ENCODE assay signal across 25 cellular contexts in genomic region chr10:79588800-79589199, GRCh38. TPM values are rescaled to one million over a fixed set of nuclear protein-coding genes. Genes with fewer than 3 reads are reported as not detected.
"Had no signal": no experiment of that assay in that cellular context is flagged by ENCODE, and none has a peak within 500 bp of the region (broad histone marks: within the 10 kb centered on the region; RNA-seq: fewer than 3 reads in every experiment).

No MANE protein-coding gene starts in this region.

- H3K4me1 Mint-ChIP-seq: IgD-negative memory B cell, T-cell had no signal

- DNase-seq: activated CD4-positive, CD25-positive, alpha-beta regulatory T cell; activated CD8-positive, alpha-beta memory T cell treated with anti-CD3 and anti-CD28 coated beads, Interleukin-2, amount 50 U/mL, for 48 hours; activated CD8-positive, alpha-beta T cell treated with anti-CD3 and anti-CD28 coated beads for 36 hours; activated T-cell treated with anti-CD3 and anti-CD28 coated beads, Interleukin-2, amount 50 U/mL, for 1 hour; brain microvascular endothelial cell; KG1; NCI-H1048; NCI-H146; NCI-H187 treated with DMSO at 0.1 percent for 48 hours; NCI-H2081 treated with DMSO at 0.1 percent for 48 hours; NCI-H446; NCI-H524; Peyer's patch; SHP77 treated with DMSO at 0.1 percent for 48 hours; T-cell; T-helper 2 cell; T1000 had no signal

- H3K27me3 ChIP-seq: cardiac muscle cell, Peyer's patch had no signal

- H3K36me3 ChIP-seq: brain microvascular endothelial cell, cardiac muscle cell, Peyer's patch had no signal

- H3K4me3 ChIP-seq: cardiac muscle cell, Peyer's patch had no signal

- H3K9me3 Mint-ChIP-seq: activated CD8-positive, alpha-beta T cell treated with anti-CD3 and anti-CD28 coated beads for 36 hours; IgD-negative memory B cell; T-cell had no signal

- H3K36me3 Mint-ChIP-seq: activated naive CD8-positive, alpha-beta T cell; IgD-negative memory B cell; T-cell had no signal

- H3K4me3 Mint-ChIP-seq: activated CD8-positive, alpha-beta T cell treated with anti-CD3 and anti-CD28 coated beads for 36 hours; activated naive CD8-positive, alpha-beta T cell; IgD-negative memory B cell; T-cell had no signal

- H3K27ac Mint-ChIP-seq: activated CD8-positive, alpha-beta T cell treated with anti-CD3 and anti-CD28 coated beads for 36 hours; activated naive CD8-positive, alpha-beta T cell; IgD-negative memory B cell; T-cell had no signal

- H3K27ac ChIP-seq: brain microvascular endothelial cell, cardiac muscle cell, Peyer's patch, RWPE1, VCaP had no signal

- H3K4me1 ChIP-seq: Peyer's patch had no signal

- H3K9me3 ChIP-seq: Peyer's patch had no signal

RNA-seq across cellular contexts. Expression of gene SFTPA1, which starts 21.9 kb away (rescaled TPM):
- total RNA-seq: activated CD8-positive, alpha-beta T cell treated with anti-CD3 and anti-CD28 coated beads for 36 hours; cardiac muscle cell; LHCN-M2; M059J; Peyer's patch; SK-MEL-5 had no signal
- polyA plus RNA-seq: cardiac muscle cell, IgD-negative memory B cell had no signal

RNA-seq across cellular contexts. Expression of gene SFTPA2, which starts 28.6 kb away (rescaled TPM):
- total RNA-seq: activated CD8-positive, alpha-beta T cell treated with anti-CD3 and anti-CD28 coated beads for 36 hours; LHCN-M2; M059J; Peyer's patch; SK-MEL-5 had no signal
- polyA plus RNA-seq: cardiac muscle cell, IgD-negative memory B cell had no signal
